Comparison of ENCODE assay signal across 30 cellular contexts in the genomic region with DNA sequence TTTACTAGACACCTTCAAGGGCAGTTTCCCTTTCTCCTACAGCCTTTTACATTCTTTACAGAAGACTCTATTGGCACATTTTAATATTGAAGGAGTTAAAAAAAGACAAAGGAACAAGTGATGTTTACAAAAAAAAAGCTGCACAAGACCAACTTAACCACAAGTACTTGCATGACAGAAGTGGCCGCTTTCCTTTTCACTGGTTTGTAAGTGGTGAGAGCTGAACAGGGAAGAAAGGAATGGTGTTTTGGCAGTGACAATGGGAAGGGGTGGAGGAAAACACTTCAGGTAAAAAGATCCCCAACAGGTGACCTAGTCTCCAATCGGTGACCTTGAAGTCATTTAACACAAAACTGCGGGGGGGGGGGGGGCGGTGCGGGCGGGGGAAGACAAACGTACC. TPM values are rescaled to one million over a fixed set of nuclear protein-coding genes. Genes with fewer than 3 reads are reported as not detected.
DNase-seq lines count a peak whose midpoint lies in the region; ATAC-seq and TF ChIP-seq lines count a peak whose summit lies in the region.
"Had no signal": no experiment of that assay in that cellular context is flagged by ENCODE, and none has a peak within 500 bp of the region (broad histone marks: within the 10 kb centered on the region; RNA-seq: fewer than 3 reads in every experiment).

No MANE protein-coding gene starts in this region.

- TF ChIP-seq CTCF in natural killer cell (IDR thresholded peaks at IDR 0.05) (no peak), epithelial cell of esophagus (IDR thresholded peaks at IDR 0.05; ENCODE audit: insufficient read depth, low read depth, low read length, missing control alignments) (no peak), left lung (IDR thresholded peaks at IDR 0.05) (no peak), CD14-positive monocyte (IDR thresholded peaks at IDR 0.05) (no peak), mammary epithelial cell (conservative IDR thresholded peaks at IDR 0.05 in 1 of 2, IDR thresholded peaks at IDR 0.05 in 1 of 2; ENCODE audit: extremely low read depth in 1 of 2, insufficient read depth in 1 of 2, low read depth in 1 of 2, low read length in 2 of 2) (no peak)

- H3K9me3 ChIP-seq in left lung: no peaks in the 10 kb centered on the region
- H3K9me3 ChIP-seq in mammary epithelial cell (replicated peaks; ENCODE audit: insufficient read depth, low read length): no peaks in the 10 kb centered on the region
- H3K9me3 ChIP-seq: Peyer's patch, suprapubic skin had no signal

- peaks cover 0 to 8% of the 10 kb centered on the region in 2 donors for H3K4me1 Mint-ChIP-seq in natural killer cell treated with Interleukin-12 subunit alpha and Interleukin-12 subunit beta and Interleukin-15 and Interleukin-18, amount 100 ng/mL, for 72 hours (ENCODE audit: low read depth in 2 of 2)
- no peaks in the 10 kb centered on the region for H3K4me1 Mint-ChIP-seq in natural killer cell
- H3K4me1 Mint-ChIP-seq in CD14-positive monocyte: peaks cover 2% of the 10 kb centered on the region
- H3K4me1 Mint-ChIP-seq: activated naive CD4-positive, alpha-beta T cell treated with anti-CD3 and anti-CD28 coated beads, Interleukin-2, amount 10 ng/mL, durations not matched to agents 7 days and 5 days; activated T-helper 17 cell treated with anti-CD3 and anti-CD28 coated beads, Interleukin-2, amount 50 U/mL, for 72 hours had no signal

- H3K36me3 ChIP-seq in left lung (no peaks in the 10 kb centered on the region), mammary epithelial cell (ENCODE audit: insufficient read depth, low read length) (no peaks in the 10 kb centered on the region)
- H3K36me3 ChIP-seq: Peyer's patch, suprapubic skin had no signal

- intact Hi-C loops in natural killer cell (cut with micrococcal nuclease) (no loop called here), left lung (cut with DNase I) (no loop called here), CD14-positive monocyte (cut with micrococcal nuclease) (no loop called here), mammary epithelial cell (cut with micrococcal nuclease) (no loop called here)

- H3K4me3 ChIP-seq in epithelial cell of esophagus (ENCODE audit: low read length): no peak overlapping the region
- H3K4me3 ChIP-seq in left lung: no peak overlapping the region
- no peak overlapping the region for H3K4me3 ChIP-seq in mammary epithelial cell (replicated peaks in 1 of 3; ENCODE audit: insufficient read depth in 1 of 3, low read depth in 2 of 3, low read length in 3 of 3)
- H3K4me3 ChIP-seq: K562, Peyer's patch, skin epidermis had no signal

- H3K36me3 Mint-ChIP-seq in natural killer cell treated with Interleukin-12 subunit alpha and Interleukin-12 subunit beta and Interleukin-15 and Interleukin-18, amount 100 ng/mL, for 72 hours: peaks cover 7% of the 10 kb centered on the region
- H3K36me3 Mint-ChIP-seq in natural killer cell (peaks cover 13% of the 10 kb centered on the region), CD14-positive monocyte (no peaks in the 10 kb centered on the region)

- in situ Hi-C loops in mammary epithelial cell (cut with MboI; ENCODE audit: low sequenced_read_pairs in 2 of 2): no loop called here

- CTCF ChIA-PET in mammary epithelial cell (lab: Charles Lee; ENCODE audit: low non-redundant PET): no interaction called here

- WGBS in mammary epithelial cell (ENCODE audit: low coverage, missing lambda C conversion rate): 0% methylated on average over 1 of the region's 7 CpGs

- DNase-seq in natural killer cell treated with Interleukin-12 subunit alpha and Interleukin-12 subunit beta and Interleukin-15 and Interleukin-18, amount 100 ng/mL, for 72 hours (ENCODE audit: low spot score): no peak
- no peak for DNase-seq in natural killer cell
- DNase-seq in epithelial cell of esophagus (ENCODE audit: low read depth): peak; percentile 4
- DNase-seq in left lung: no peak
- no peak for DNase-seq in GM03348 (ENCODE audit: low spot score)
- DNase-seq in CD14-positive monocyte (ENCODE audit: low spot score): no peak
- no peak for DNase-seq in hippocampal formation (lab: John Stamatoyannopoulos, UW)
- DNase-seq in mammary epithelial cell: no peak
- DNase-seq: activated CD4-positive, alpha-beta T cell treated with anti-CD3 and anti-CD28 coated beads for 36 hours; activated CD8-positive, alpha-beta T cell treated with anti-CD3 and anti-CD28 coated beads, Interleukin-2, amount 10 ng/mL, durations not matched to agents 7 days and 5 days; activated naive CD4-positive, alpha-beta T cell treated with anti-CD3 and anti-CD28 coated beads, Interleukin-2, amount 10 ng/mL, durations not matched to agents 7 days and 5 days; amniotic stem cell; Calu3; dorsolateral prefrontal cortex; GOT3; midbrain; naive B cell; NCI-H1048; NCI-H1694 treated with DMSO at 0.1 percent for 48 hours; NCI-H226; NCI-H82; Peyer's patch; SIG-M5; stimulated activated naive CD4-positive, alpha-beta T cell treated with Interleukin-2 at 50 U/mL for 16 hours; SW 1271 had no signal

- H3K27ac ChIP-seq in left lung (no peak overlapping the region), mammary epithelial cell (ENCODE audit: insufficient read depth, low read depth, low read length) (no peak overlapping the region)
- H3K27ac ChIP-seq: dorsolateral prefrontal cortex, Peyer's patch, skin epidermis, suprapubic skin had no signal

- no peak overlapping the region for H2AFZ ChIP-seq in mammary epithelial cell (ENCODE audit: low read depth, low read length)

- no peaks in the 10 kb centered on the region for H3K79me2 ChIP-seq in mammary epithelial cell (ENCODE audit: insufficient read depth, low read length)

- peak overlapping the region; percentile 75 for H3K4me3 Mint-ChIP-seq in natural killer cell treated with Interleukin-12 subunit alpha and Interleukin-12 subunit beta and Interleukin-15 and Interleukin-18, amount 100 ng/mL, for 72 hours
- H3K4me3 Mint-ChIP-seq in natural killer cell (no peak overlapping the region), CD14-positive monocyte (peak overlapping the region in 1 of 2 donors; percentile 59)
- H3K4me3 Mint-ChIP-seq: activated CD4-positive, alpha-beta T cell treated with anti-CD3 and anti-CD28 coated beads for 36 hours; activated CD8-positive, alpha-beta T cell treated with anti-CD3 and anti-CD28 coated beads, Interleukin-2, amount 10 ng/mL, durations not matched to agents 7 days and 5 days; activated naive CD4-positive, alpha-beta T cell treated with anti-CD3 and anti-CD28 coated beads, Interleukin-2, amount 10 ng/mL, durations not matched to agents 7 days and 5 days; activated T-helper 17 cell treated with anti-CD3 and anti-CD28 coated beads, Interleukin-2, amount 50 U/mL, for 72 hours had no signal

- no TSS peak for BruUV-seq in mammary epithelial cell (replicated peaks; lab: Mats Ljungman, UMichigan)

- H3K9me3 Mint-ChIP-seq in natural killer cell treated with Interleukin-12 subunit alpha and Interleukin-12 subunit beta and Interleukin-15 and Interleukin-18, amount 100 ng/mL, for 72 hours: peaks cover 5% of the 10 kb centered on the region
- H3K9me3 Mint-ChIP-seq in natural killer cell (peaks cover 0 to 9% of the 10 kb centered on the region in 2 donors), CD14-positive monocyte (peaks cover 0 to 12% (median 6%) of the 10 kb centered on the region in 7 donors)
- H3K9me3 Mint-ChIP-seq: activated naive CD4-positive, alpha-beta T cell treated with anti-CD3 and anti-CD28 coated beads, Interleukin-2, amount 10 ng/mL, durations not matched to agents 7 days and 5 days had no signal

- no peak overlapping the region for H3K9ac ChIP-seq in mammary epithelial cell (ENCODE audit: insufficient read depth, low read length)

- no peak overlapping the region for H3K27ac Mint-ChIP-seq in natural killer cell treated with Interleukin-12 subunit alpha and Interleukin-12 subunit beta and Interleukin-15 and Interleukin-18, amount 100 ng/mL, for 72 hours
- H3K27ac Mint-ChIP-seq in natural killer cell: no peak overlapping the region
- H3K27ac Mint-ChIP-seq in CD14-positive monocyte: no peak overlapping the region
- H3K27ac Mint-ChIP-seq: activated CD4-positive, alpha-beta T cell treated with anti-CD3 and anti-CD28 coated beads for 36 hours; activated CD8-positive, alpha-beta T cell treated with anti-CD3 and anti-CD28 coated beads, Interleukin-2, amount 10 ng/mL, durations not matched to agents 7 days and 5 days; activated naive CD4-positive, alpha-beta T cell treated with anti-CD3 and anti-CD28 coated beads, Interleukin-2, amount 10 ng/mL, durations not matched to agents 7 days and 5 days; activated T-helper 17 cell treated with anti-CD3 and anti-CD28 coated beads, Interleukin-2, amount 50 U/mL, for 72 hours; naive B cell had no signal

- ATAC-seq in natural killer cell treated with Interleukin-12 subunit alpha and Interleukin-12 subunit beta and Interleukin-15 and Interleukin-18, amount 100 ng/mL, for 72 hours: no peak
- ATAC-seq in natural killer cell (no peak), left lung (peak; percentile 65)
- ATAC-seq: activated CD4-positive, alpha-beta T cell treated with anti-CD3 and anti-CD28 coated beads for 36 hours; activated CD8-positive, alpha-beta T cell treated with anti-CD3 and anti-CD28 coated beads, Interleukin-2, amount 10 ng/mL, durations not matched to agents 7 days and 5 days; activated T-helper 17 cell treated with anti-CD3 and anti-CD28 coated beads, Interleukin-2, amount 50 U/mL, for 72 hours; K562 had no signal

- H3K27me3 ChIP-seq in left lung (peaks cover 8 to 44% of the 10 kb centered on the region in 2 donors), mammary epithelial cell (ENCODE audit: insufficient read depth, low read length) (no peaks in the 10 kb centered on the region)

- H3K27me3 Mint-ChIP-seq in natural killer cell treated with Interleukin-12 subunit alpha and Interleukin-12 subunit beta and Interleukin-15 and Interleukin-18, amount 100 ng/mL, for 72 hours: peaks cover 16 to 19% of the 10 kb centered on the region in 2 donors
- H3K27me3 Mint-ChIP-seq in natural killer cell (ENCODE audit: low read depth in 2 of 2): peaks cover 17% of the 10 kb centered on the region in 2 donors
- H3K27me3 Mint-ChIP-seq in CD14-positive monocyte (ENCODE audit: low read depth in 3 of 3): peaks cover 33 to 40% (median 35%) of the 10 kb centered on the region in 3 donors

- no peaks in the 10 kb centered on the region for H4K20me1 ChIP-seq in mammary epithelial cell (ENCODE audit: insufficient read depth, low read length)

- no peaks in the 10 kb centered on the region for H3K4me1 ChIP-seq in left lung
- H3K4me1 ChIP-seq in mammary epithelial cell (ENCODE audit: insufficient read depth, low read length): no peaks in the 10 kb centered on the region
- H3K4me1 ChIP-seq: Peyer's patch had no signal

- no peak overlapping the region for H3K4me2 ChIP-seq in mammary epithelial cell (ENCODE audit: insufficient read depth, low read depth, low read length)

- dilution Hi-C loops in mammary epithelial cell (cut with HindIII; ENCODE audit: low sequenced_read_pairs): no loop called here

RNA-seq across cellular contexts. Expression of a gene that starts 1.1 kb away (rescaled TPM):
- not detected for total RNA-seq in natural killer cell treated with Interleukin-12 subunit alpha and Interleukin-12 subunit beta and Interleukin-15 and Interleukin-18, amount 100 ng/mL, for 72 hours
- total RNA-seq in natural killer cell (1 to 10 TPM in 1 of 3 donors, not detected in 2; 1.6 TPM), left lung (under 1 TPM; 0.73 to 0.94 TPM), mammary epithelial cell (1 to 10 TPM in 1 of 2 donors, not detected in 1; 1.0 TPM)
- polyA plus RNA-seq in CD14-positive monocyte (not detected), mammary epithelial cell (0.01 TPM)
- polyA minus RNA-seq in mammary epithelial cell: not detected
- total RNA-seq: A172; activated CD4-positive, alpha-beta T cell treated with anti-CD3 and anti-CD28 coated beads for 36 hours; activated CD8-positive, alpha-beta T cell treated with anti-CD3 and anti-CD28 coated beads, Interleukin-2, amount 10 ng/mL, durations not matched to agents 7 days and 5 days; K562; Peyer's patch had no signal
